Comparison of ENCODE assay signal across 1 cellular context in the genomic region with DNA sequence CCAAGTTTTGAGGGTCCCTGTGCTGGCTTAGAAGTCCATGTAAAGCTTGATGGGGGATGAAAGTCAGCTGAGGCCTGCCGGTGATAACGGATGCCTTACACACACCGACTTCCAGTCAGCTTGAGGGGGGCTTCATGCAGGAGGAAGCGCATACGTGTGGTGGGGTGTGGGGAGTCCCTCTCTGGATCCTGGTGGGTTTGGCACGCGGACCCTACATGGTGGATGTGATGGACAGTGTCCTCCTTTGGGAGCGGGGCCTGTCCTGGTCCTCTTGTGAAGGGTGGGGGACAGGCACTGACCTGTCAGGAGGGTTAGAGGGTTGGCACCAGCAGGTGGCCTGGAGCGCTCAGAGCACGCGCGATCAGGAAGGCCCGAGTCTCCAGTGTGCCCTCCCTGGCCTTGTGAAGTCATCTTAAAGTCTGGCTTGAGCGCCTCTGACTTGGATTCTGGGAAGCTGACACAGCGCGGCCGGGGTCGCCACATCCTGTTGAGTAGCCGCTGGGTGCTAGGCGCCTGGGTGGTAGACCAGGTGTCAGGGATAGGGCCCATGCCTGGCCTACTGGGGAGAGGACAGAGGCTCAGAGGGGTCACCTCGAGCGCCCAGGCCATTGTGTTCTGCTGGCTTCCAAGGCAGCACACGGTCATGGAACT.
TF ChIP-seq lines count a peak whose summit lies in the region.

No MANE protein-coding gene starts in this region.

TF ChIP-seq in GM23338, 12 proteins besides CTCF, POLR2A, EP300 and RAD21 (continued from another document):
- TF ChIP-seq, protein P1, sequence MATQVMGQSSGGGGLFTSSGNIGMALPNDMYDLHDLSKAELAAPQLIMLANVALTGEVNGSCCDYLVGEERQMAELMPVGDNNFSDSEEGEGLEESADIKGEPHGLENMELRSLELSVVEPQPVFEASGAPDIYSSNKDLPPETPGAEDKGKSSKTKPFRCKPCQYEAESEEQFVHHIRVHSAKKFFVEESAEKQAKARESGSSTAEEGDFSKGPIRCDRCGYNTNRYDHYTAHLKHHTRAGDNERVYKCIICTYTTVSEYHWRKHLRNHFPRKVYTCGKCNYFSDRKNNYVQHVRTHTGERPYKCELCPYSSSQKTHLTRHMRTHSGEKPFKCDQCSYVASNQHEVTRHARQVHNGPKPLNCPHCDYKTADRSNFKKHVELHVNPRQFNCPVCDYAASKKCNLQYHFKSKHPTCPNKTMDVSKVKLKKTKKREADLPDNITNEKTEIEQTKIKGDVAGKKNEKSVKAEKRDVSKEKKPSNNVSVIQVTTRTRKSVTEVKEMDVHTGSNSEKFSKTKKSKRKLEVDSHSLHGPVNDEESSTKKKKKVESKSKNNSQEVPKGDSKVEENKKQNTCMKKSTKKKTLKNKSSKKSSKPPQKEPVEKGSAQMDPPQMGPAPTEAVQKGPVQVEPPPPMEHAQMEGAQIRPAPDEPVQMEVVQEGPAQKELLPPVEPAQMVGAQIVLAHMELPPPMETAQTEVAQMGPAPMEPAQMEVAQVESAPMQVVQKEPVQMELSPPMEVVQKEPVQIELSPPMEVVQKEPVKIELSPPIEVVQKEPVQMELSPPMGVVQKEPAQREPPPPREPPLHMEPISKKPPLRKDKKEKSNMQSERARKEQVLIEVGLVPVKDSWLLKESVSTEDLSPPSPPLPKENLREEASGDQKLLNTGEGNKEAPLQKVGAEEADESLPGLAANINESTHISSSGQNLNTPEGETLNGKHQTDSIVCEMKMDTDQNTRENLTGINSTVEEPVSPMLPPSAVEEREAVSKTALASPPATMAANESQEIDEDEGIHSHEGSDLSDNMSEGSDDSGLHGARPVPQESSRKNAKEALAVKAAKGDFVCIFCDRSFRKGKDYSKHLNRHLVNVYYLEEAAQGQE (IDR thresholded peaks at IDR 0.05; ENCODE audit: unreplicated experiment), result no peak
- TF ChIP-seq ZNF114 (CRISPR knock-in tag; IDR thresholded peaks at IDR 0.05) (no peak), CREB1 (CRISPR knock-in tag; IDR thresholded peaks at IDR 0.05; ENCODE audit: low read depth) (no peak)
TF ChIP-seq in GM23338: peak in this region for 0.
